11 cellular contexts compared by ENCODE assay signal in the genomic region with DNA sequence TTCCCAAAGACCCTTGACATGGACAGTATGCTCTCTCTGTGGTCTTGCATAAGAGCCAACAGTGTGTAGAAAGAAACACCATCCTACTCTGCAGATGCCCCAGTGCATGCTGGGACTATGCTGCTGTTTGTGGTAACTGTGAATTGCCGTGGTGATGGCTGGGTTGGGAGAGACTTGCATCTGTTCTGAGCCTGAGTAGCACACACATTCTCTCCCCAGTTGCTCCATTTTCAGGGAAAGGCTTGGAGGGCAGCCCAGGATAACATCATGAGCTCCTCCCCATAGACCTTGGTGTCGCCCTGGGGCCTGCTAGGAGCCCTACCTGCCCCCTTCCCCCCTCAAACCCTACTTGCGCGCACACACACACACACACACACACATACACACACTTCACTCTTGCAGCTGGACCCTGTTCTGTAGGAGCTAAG.
DNase-seq lines count a peak whose midpoint lies in the region; ATAC-seq lines count a peak whose summit lies in the region.
"Had no signal": no experiment of that assay in that cellular context is flagged by ENCODE, and none has a peak within 500 bp of the region (broad histone marks: within the 10 kb centered on the region; RNA-seq: fewer than 3 reads in every experiment).

No MANE protein-coding gene starts in this region.

- ATAC-seq in left ventricle myocardium superior (peak; percentile 12), GM18498 (IDR thresholded peaks at IDR 0.05; ENCODE audit: unreplicated experiment) (no peak), HG03025 (IDR thresholded peaks at IDR 0.05; ENCODE audit: low FRiP score, unreplicated experiment) (no peak)

- DNase-seq in AG08396 (ENCODE audit: low spot score) = peak; percentile 53
- DNase-seq in Jurkat, Clone E6-1 (ENCODE audit: low read depth, low spot score) = peak; percentile 73
- DNase-seq in SHP77 treated with DMSO at 0.1 percent for 48 hours (lab: John Stamatoyannopoulos, UW) = peak; percentile 18
- DNase-seq in left ventricle myocardium superior = no peak
- no peak for DNase-seq in DMS153 treated with DMSO at 0.1 percent for 48 hours (lab: John Stamatoyannopoulos, UW; ENCODE audit: unreplicated experiment)
- DNase-seq in activated CD4-positive, alpha-beta T cell treated with anti-CD3 and anti-CD28 coated beads, Interleukin-2, amount 50 U/mL, for 4 hours = no peak
- DNase-seq: activated T-cell treated with anti-CD3 and anti-CD28 coated beads, Interleukin-2, amount 50 U/mL, for 1 hour; retina; stimulated activated CD8-positive, alpha-beta memory T cell treated with anti-CD3 and anti-CD28 coated beads, Interleukin-4, amount 100 ng/mL, for 48 hours had no signal

- no peak overlapping the region for H3K4me3 ChIP-seq in Jurkat, Clone E6-1 (ENCODE audit: low read length)

- intact Hi-C loops in left ventricle myocardium superior (cut with micrococcal nuclease) = no loop called here

Comparison
In these comparisons a context has a peak if more than half of its experiments do, and no peak if none do; other contexts are left out.
1. DNase-seq: peak in AG08396 (single experiment), Jurkat, Clone E6-1 (single experiment) and SHP77 treated with DMSO at 0.1 percent for 48 hours (single experiment); none in left ventricle myocardium superior (single experiment), DMS153 treated with DMSO at 0.1 percent for 48 hours (single experiment) and activated CD4-positive, alpha-beta T cell treated with anti-CD3 and anti-CD28 coated beads, Interleukin-2, amount 50 U/mL, for 4 hours (0 of 2).